ENCODE assay signal across 19 cellular contexts in the genomic region with DNA sequence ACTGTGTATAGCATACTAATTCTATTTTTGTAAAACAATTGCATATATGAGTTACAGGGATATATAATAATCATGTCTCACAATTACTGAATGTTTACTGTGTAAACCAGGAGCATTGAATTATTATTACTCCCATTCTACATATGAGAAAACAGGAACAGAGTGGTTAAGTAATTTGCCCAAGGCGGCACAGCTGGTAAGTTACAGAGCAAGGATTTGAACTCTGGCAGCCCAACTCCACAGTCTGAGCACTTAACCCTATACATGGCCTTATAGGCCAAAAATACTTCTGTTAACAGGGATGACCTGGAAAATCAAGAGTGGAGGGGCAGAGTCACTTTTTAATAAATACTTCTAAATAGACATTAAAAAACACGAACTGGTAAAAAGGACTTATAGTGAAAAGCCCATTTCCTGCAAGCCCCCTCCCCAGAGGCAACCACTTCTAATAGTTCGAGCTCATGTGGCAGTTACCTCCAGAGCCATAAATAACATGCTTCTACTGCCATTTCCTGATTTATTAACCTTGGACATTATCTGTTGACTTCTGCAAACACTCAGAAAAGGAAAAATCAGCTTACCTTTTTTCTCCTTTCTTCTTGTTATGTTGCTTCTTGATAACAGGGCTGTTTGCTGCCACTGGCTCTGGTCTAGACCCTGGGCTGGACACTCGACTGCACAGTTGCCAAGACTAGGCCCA. TPM values are rescaled to one million over a fixed set of nuclear protein-coding genes. Genes with fewer than 3 reads are reported as not detected.
DNase-seq lines count a peak whose midpoint lies in the region; ATAC-seq, FAIRE-seq and TF ChIP-seq lines count a peak whose summit lies in the region.
"Had no signal": no experiment of that assay in that cellular context is flagged by ENCODE, and none has a peak within 500 bp of the region (broad histone marks: within the 10 kb centered on the region; RNA-seq: fewer than 3 reads in every experiment).

No MANE protein-coding gene starts in this region.

- H3K9me3 ChIP-seq in MM.1S (replicated peaks; ENCODE audit: insufficient read depth, low read length): no peaks in the 10 kb centered on the region
- no peaks in the 10 kb centered on the region for H3K9me3 ChIP-seq in kidney (ENCODE audit: control insufficient read depth in 1 of 2, low read length in 2 of 2)
- no peaks in the 10 kb centered on the region for H3K9me3 ChIP-seq in pancreas
- H3K9me3 ChIP-seq: gastrocnemius medialis, prostate gland, spleen, tibial artery had no signal

- H3K9ac ChIP-seq in MM.1S (ENCODE audit: low read length): no peak overlapping the region
- H3K9ac ChIP-seq in kidney (ENCODE audit: low read length in 2 of 2): peak overlapping the region in 1 of 2 donors; percentile 8

- no peak overlapping the region for H3K27ac ChIP-seq in MM.1S (ENCODE audit: low read length)
- H3K27ac ChIP-seq in kidney (ENCODE audit: low read depth in 2 of 2, low read length in 2 of 2): peak overlapping the region; percentile 26 to 61
- H3K27ac ChIP-seq in pancreas: peak overlapping the region; percentile 71 to 96 (median 83)
- H3K27ac ChIP-seq: epithelial cell of prostate, gastrocnemius medialis, prostate gland, tibial artery had no signal

- H3K79me2 ChIP-seq in MM.1S (ENCODE audit: low read length): no peaks in the 10 kb centered on the region

- H3K4me1 ChIP-seq in MM.1S (ENCODE audit: low read length) (peaks cover 64% of the 10 kb centered on the region), kidney (ENCODE audit: control insufficient read depth in 1 of 2, insufficient read depth in 1 of 2, low read depth in 1 of 2, low read length in 2 of 2) (peaks cover 6 to 8% of the 10 kb centered on the region in 2 donors), pancreas (peaks cover 60 to 65% (median 64%) of the 10 kb centered on the region in 3 donors)
- H3K4me1 ChIP-seq: prostate gland, tibial artery had no signal

- H2AFZ ChIP-seq in MM.1S (ENCODE audit: low read length): peak overlapping the region; percentile 3; the same call in 1 of the 2 replicates

- peak; percentile 45 for DNase-seq in DMS153 (lab: John Stamatoyannopoulos, UW)
- no peak for DNase-seq in MM.1S
- DNase-seq in kidney: no peak
- no peak for DNase-seq in pancreas
- DNase-seq in NCI-H187 treated with DMSO at 0.1 percent for 48 hours (lab: John Stamatoyannopoulos, UW): no peak
- no peak for DNase-seq in HUDEP-2 (lab: John Stamatoyannopoulos, UW; ENCODE audit: unreplicated experiment in 76 of 76)
- DNase-seq in GM03348 (ENCODE audit: low spot score): no peak
- DNase-seq: activated naive CD4-positive, alpha-beta T cell treated with Interleukin-2 at 50 U/mL for 16 hours; cortex of kidney; DMS 273 treated with DMSO at 0.1 percent for 48 hours; gastrocnemius medialis; H7; left ventricle myocardium superior; naive thymus-derived CD4-positive, alpha-beta T cell had no signal

- H3K36me3 ChIP-seq in MM.1S (replicated peaks; ENCODE audit: insufficient read depth, low read length) (no peaks in the 10 kb centered on the region), kidney (ENCODE audit: control insufficient read depth in 1 of 2, insufficient read depth in 2 of 2, low read length in 2 of 2) (no peaks in the 10 kb centered on the region), pancreas (no peaks in the 10 kb centered on the region)
- H3K36me3 ChIP-seq: gastrocnemius medialis, prostate gland, spleen, tibial artery had no signal

- TF ChIP-seq CTCF in MM.1S (IDR thresholded peaks at IDR 0.05; ENCODE audit: low read length): no peak
- no peak for TF ChIP-seq CTCF in kidney (IDR thresholded peaks at IDR 0.05; ENCODE audit: borderline replicate concordance, extremely low read depth, insufficient read depth)
- no peak for TF ChIP-seq CTCF in pancreas (IDR thresholded peaks at IDR 0.05)

- intact Hi-C loops in kidney (cut with DNase I): no loop called here
- intact Hi-C loops in pancreas (cut with DNase I): no loop called here

- H3K4me3 ChIP-seq in MM.1S (ENCODE audit: low read length): no peak overlapping the region
- H3K4me3 ChIP-seq in kidney (ENCODE audit: low read length in 2 of 2): peak overlapping the region; percentile 36 to 43
- H3K4me3 ChIP-seq in pancreas: peak overlapping the region in 2 of 4 donors; percentile 1 to 27
- H3K4me3 ChIP-seq: gastrocnemius medialis, prostate gland, spleen, tibial artery had no signal

- no peaks in the 10 kb centered on the region for H3K27me3 ChIP-seq in MM.1S (replicated peaks; ENCODE audit: insufficient read depth, low read length)
- no peaks in the 10 kb centered on the region for H3K27me3 ChIP-seq in pancreas

- H3F3A ChIP-seq in MM.1S (ENCODE audit: insufficient read depth, low read length): peaks cover 29% of the 10 kb centered on the region

- 33 to 35% methylated on average over 4 of the region's 4 CpGs for WGBS in pancreas, 2 donors

- no peaks in the 10 kb centered on the region for H3K9me2 ChIP-seq in MM.1S (replicated peaks; ENCODE audit: insufficient read depth, low read length)

- no peak for FAIRE-seq in kidney (lab: Jason Lieb, UNC)
- no peak for FAIRE-seq in pancreas (lab: Jason Lieb, UNC)

- ATAC-seq in pancreas (peak; percentile 13 to 44 (median 30)), GM18502 (IDR thresholded peaks at IDR 0.05; ENCODE audit: poor library complexity, unreplicated experiment) (no peak)
- ATAC-seq: gastrocnemius medialis; left ventricle myocardium superior; naive thymus-derived CD4-positive, alpha-beta T cell had no signal

- H4K20me1 ChIP-seq in MM.1S (ENCODE audit: insufficient read depth, low read length): no peaks in the 10 kb centered on the region

- no peak overlapping the region for H3K4me2 ChIP-seq in MM.1S (ENCODE audit: low read depth, low read length)

RNA-seq across cellular contexts. Expression of gene ADGRG1, which starts 22.1 kb away (rescaled TPM):
- total RNA-seq in kidney: 351 TPM
- 188 TPM for polyA plus RNA-seq in kidney (ENCODE audit: insufficient read depth, low read depth, low replicate concordance)
- 100 to 1,000 TPM in 1 of 6 donors, 10 to 100 TPM in 5; 51.3 to 102 (median 94.0) TPM for total RNA-seq in pancreas
- polyA plus RNA-seq in pancreas: 10 to 100 TPM; 36.4 to 47.6 TPM
